8 cellular contexts compared by ENCODE assay signal in genomic region chr6:118580585-118581419, GRCh38. TPM values are rescaled to one million over a fixed set of nuclear protein-coding genes. Genes with fewer than 3 reads are reported as not detected.
DNase-seq lines count a peak whose midpoint lies in the region; ATAC-seq, FAIRE-seq and TF ChIP-seq lines count a peak whose summit lies in the region.

No MANE protein-coding gene starts in this region.

- no peak overlapping the region for H4K5ac ChIP-seq in H1 (ENCODE audit: insufficient read length, low read depth, low read length)

- no peak overlapping the region for H2BK12ac ChIP-seq in H1 (ENCODE audit: low read depth, low read length)

- FAIRE-seq in H1 (lab: Jason Lieb, UNC), result peak; percentile 100

- H3K4me2 ChIP-seq in SK-N-SH (no peak overlapping the region), H1 (ENCODE audit: insufficient read depth in 1 of 2, low read depth in 2 of 2, low read length in 2 of 2) (no peak overlapping the region)

- H2BK20ac ChIP-seq in H1 (ENCODE audit: low read length), result no peak overlapping the region

- H3K36me3 ChIP-seq in BJ (ENCODE audit: control insufficient read depth, insufficient read depth, low read length) (no peaks in the 10 kb centered on the region), SK-N-SH (replicated peaks in 1 of 2; ENCODE audit: control insufficient read depth in 1 of 2, insufficient read depth in 2 of 2, low read length in 1 of 2) (no peaks in the 10 kb centered on the region), H1 (ENCODE audit: control insufficient read depth in 2 of 4, insufficient read depth in 4 of 4, low read length in 3 of 4) (no peaks in the 10 kb centered on the region; a peak in 1 of 8 replicates)

- CTCF ChIA-PET in BJ (lab: Yijun Ruan, JAX), result interaction anchor here (0.6 to 4.5 kb wide), 21 partner anchors 10 to 618 kb away, joined by 3 to 75 read pairs (median 4); partner anchors contain the start of gene PLN
- CTCF ChIA-PET in SK-N-SH (lab: Yijun Ruan, JAX), result interaction anchor here (0.6 to 2.1 kb wide), 27 partner anchors 9 to 1132 kb away, joined by 3 to 38 read pairs (median 4); partner anchors contain the start of gene PLN
- CTCF ChIA-PET in H1 (lab: Charles Lee; ENCODE audit: partially characterized antibody), result interaction anchor here (0.7 to 4.1 kb wide), 52 partner anchors 9 to 742 kb away, joined by 3 to 48 read pairs (median 4); no protein-coding TSS in a partner anchor

- no peaks in the 10 kb centered on the region for H3K27me3 Mint-ChIP-seq in type B pancreatic cell

- H2BK5ac ChIP-seq in H1 (ENCODE audit: low read depth, low read length), result no peak overlapping the region

- 0 out of 2 replicates have a peak, but pooled peaks cover 7% of the 10 kb centered on the region for H3K9me3 ChIP-seq in SK-N-SH
- no peaks in the 10 kb centered on the region for H3K9me3 ChIP-seq in H1 (ENCODE audit: insufficient read depth in 2 of 2, low read depth in 1 of 2, low read length in 1 of 2)

- H3F3A ChIP-seq in SK-N-SH (replicated peaks; ENCODE audit: insufficient read depth), result no peaks in the 10 kb centered on the region

- no peak overlapping the region for H2BK120ac ChIP-seq in H1 (replicated peaks; ENCODE audit: low read depth, low read length)

- POLR2A ChIA-PET in BJ (lab: Charles Lee), result no interaction called here
- POLR2A ChIA-PET in SK-N-SH (lab: Yijun Ruan, JAX), result no interaction called here
- POLR2A ChIA-PET in H1 (lab: Charles Lee; ENCODE audit: partially characterized antibody), result interaction anchor here (0.9 kb wide), 1 partner anchor 16 kb away, joined by 4 read pairs; no protein-coding TSS in a partner anchor

- TF ChIP-seq EP300 in SK-N-SH (IDR thresholded peaks at IDR 0.05; ENCODE audit: borderline replicate concordance in 1 of 2, low read depth in 1 of 2, low read length in 1 of 2) (no peak), H1 (IDR thresholded peaks at IDR 0.05; ENCODE audit: borderline replicate concordance in 1 of 2, low read depth in 2 of 2, low read length in 2 of 2) (no peak)

- peak overlapping the region; percentile 45 for H3K27ac Mint-ChIP-seq in type B pancreatic cell

- H3K4me1 ChIP-seq in SK-N-SH (ENCODE audit: control insufficient read depth in 1 of 2, insufficient read depth in 2 of 2, low read depth in 1 of 2, low read length in 1 of 2), result no peaks in the 10 kb centered on the region
- peaks cover 0 to 10% (median 0%) of the 10 kb centered on the region in 4 experiments; a peak in 2 of 7 replicates for H3K4me1 ChIP-seq in H1 (replicated peaks in 1 of 4; ENCODE audit: control insufficient read depth in 3 of 4, insufficient read depth in 4 of 4, low read length in 3 of 4)

- no peak for TF ChIP-seq POLR2A in H1 (IDR thresholded peaks at IDR 0.05; ENCODE audit: control extremely low read depth in 1 of 2, low read depth in 2 of 2, low read length in 2 of 2)

- H3K4ac ChIP-seq in H1 (replicated peaks; ENCODE audit: insufficient read length, low read depth, low read length), result no peak overlapping the region

- TF ChIP-seq CTCF in BJ (IDR thresholded peaks at IDR 0.05; ENCODE audit: insufficient read depth, low read depth, low read length) (peak; percentile 61), SK-N-SH (IDR thresholded peaks at IDR 0.05) (peak; percentile 63), H1 (IDR thresholded peaks at IDR 0.05; ENCODE audit: control extremely low read depth in 1 of 3, insufficient read depth in 1 of 3, low read depth in 1 of 3, low read length in 3 of 3) (peak in 2 of 3 experiments; percentile 82 to 85; a peak in 3 of 4 replicates), type B pancreatic cell (conservative IDR thresholded peaks at IDR 0.05) (peak; percentile 86)

- H3K4me3 Mint-ChIP-seq in type B pancreatic cell, result peak overlapping the region; percentile 74

- H4K91ac ChIP-seq in H1 (replicated peaks; ENCODE audit: insufficient read length, low read length), result no peak overlapping the region

- no peak overlapping the region for H3K23ac ChIP-seq in H1 (ENCODE audit: insufficient read length)

- no peaks in the 10 kb centered on the region for H3K9me2 ChIP-seq in SK-N-SH

- H3K27me3 ChIP-seq in BJ (ENCODE audit: control insufficient read depth, insufficient read depth, low read length), result no peaks in the 10 kb centered on the region
- H3K27me3 ChIP-seq in SK-N-SH (ENCODE audit: insufficient read depth), result no peaks in the 10 kb centered on the region
- H3K27me3 ChIP-seq in H1 (replicated peaks in 1 of 4; ENCODE audit: control insufficient read depth in 3 of 4, extremely low read depth in 1 of 4, insufficient read depth in 3 of 4, low read length in 3 of 4), result no peaks in the 10 kb centered on the region

- H2AK5ac ChIP-seq in H1 (ENCODE audit: low read depth, low read length), result no peak overlapping the region

- no peak overlapping the region for H3K56ac ChIP-seq in H1 (replicated peaks; ENCODE audit: insufficient read length, low read depth, low read length)

- H4K20me1 ChIP-seq in SK-N-SH (ENCODE audit: insufficient read depth) (no peaks in the 10 kb centered on the region), H1 (replicated peaks in 1 of 2; ENCODE audit: control insufficient read depth in 1 of 2, insufficient read depth in 2 of 2, low read length in 2 of 2) (peaks cover 0 to 2% of the 10 kb centered on the region in 2 experiments)

- H3K9ac ChIP-seq in SK-N-SH (no peak overlapping the region), H1 (replicated peaks in 1 of 4; ENCODE audit: extremely low read depth in 1 of 4, low read depth in 3 of 4, low read length in 3 of 4) (no peak overlapping the region)

- H3K4me3 ChIP-seq in BJ (ENCODE audit: low read depth, low read length) (no peak overlapping the region), SK-N-SH (ENCODE audit: low read depth in 2 of 2, low read length in 1 of 2) (peak overlapping the region in 1 of 2 experiments; percentile 38; a peak in 1 of 4 replicates), H1 (ENCODE audit: extremely low read depth in 1 of 4, insufficient read depth in 2 of 4, low read depth in 3 of 4, low read length in 4 of 4) (no peak overlapping the region)

- peaks cover 7% of the 10 kb centered on the region for H3K4me1 Mint-ChIP-seq in type B pancreatic cell (ENCODE audit: unreplicated experiment)

- peak; percentile 76 for ATAC-seq in GM18907 (IDR thresholded peaks at IDR 0.05; ENCODE audit: unreplicated experiment)

- no peak for DNase-seq in BJ (ENCODE audit: low read depth)
- peak; percentile 66 for DNase-seq in LoVo (ENCODE audit: low spot score)
- DNase-seq in SK-N-SH, result peak; percentile 49
- peak in 1 of 2 experiments; percentile 15 for DNase-seq in H1 (ENCODE audit: low read depth in 1 of 2, low spot score in 2 of 2)
- peak; percentile 79 to 82 for DNase-seq in lung microvascular endothelial cell (ENCODE audit: low read depth in 2 of 2)
- DNase-seq in type B pancreatic cell (ENCODE audit: extremely low spot score, unreplicated experiment), result no peak
- no peak for DNase-seq in NCI-H345 treated with DMSO at 0.1 percent for 48 hours (lab: John Stamatoyannopoulos, UW; ENCODE audit: unreplicated experiment)

- H3K27ac ChIP-seq in SK-N-SH (ENCODE audit: low read depth in 2 of 2, low read length in 1 of 2) (no peak overlapping the region), H1 (ENCODE audit: low read depth, low read length) (no peak overlapping the region; the same call in 1 of the 2 replicates)

- H2AFZ ChIP-seq in SK-N-SH (ENCODE audit: low read depth) (no peak overlapping the region), H1 (ENCODE audit: low read length) (no peak overlapping the region)

- peak; percentile 80 for TF ChIP-seq RAD21 in SK-N-SH (IDR thresholded peaks at IDR 0.05; ENCODE audit: low read length)
- TF ChIP-seq RAD21 in H1 (IDR thresholded peaks at IDR 0.05 in 1 of 2, conservative IDR thresholded peaks at IDR 0.05 in 1 of 2; ENCODE audit: low read depth in 2 of 2, low read length in 2 of 2), result peak; percentile 95 to 96

- H3K18ac ChIP-seq in H1 (ENCODE audit: extremely low read depth, low read length), result no peak overlapping the region

- H4K8ac ChIP-seq in H1 (ENCODE audit: extremely low read depth, insufficient read depth, low read length), result no peak overlapping the region

- H3K79me2 ChIP-seq in SK-N-SH (ENCODE audit: insufficient read depth) (no peaks in the 10 kb centered on the region), H1 (ENCODE audit: control insufficient read depth in 1 of 2, insufficient read depth in 2 of 2, low read length in 2 of 2) (0 out of 4 replicates have a peak, but pooled peaks cover 0 to 3% of the 10 kb centered on the region in 2 experiments)

- WGBS in SK-N-SH (ENCODE audit: low lambda C conversion rate), result 63% methylated on average over 5 of the region's 10 CpGs
- WGBS in H1 (ENCODE audit: extremely low coverage in 1 of 2, insufficient coverage in 1 of 2, insufficient read length in 1 of 2, insufficient replicate concordance in 2 of 2, low coverage in 1 of 2, low lambda C conversion rate in 2 of 2, missing lambda C conversion rate in 1 of 2), 2 experiments, result 61% methylated on average over 10 of the region's 10 CpGs; no CpG with 5 or more reads in 1 of the 2 experiments

- H2BK15ac ChIP-seq in H1 (ENCODE audit: low read length), result no peak overlapping the region

- H3K9me3 Mint-ChIP-seq in type B pancreatic cell, result peaks cover 20% of the 10 kb centered on the region

- no peaks in the 10 kb centered on the region for H3K23me2 ChIP-seq in H1 (ENCODE audit: low read depth, low read length)

- H3K14ac ChIP-seq in H1 (ENCODE audit: insufficient read length), result no peak overlapping the region

- H3K36me3 Mint-ChIP-seq in type B pancreatic cell, result peaks cover 19% of the 10 kb centered on the region

- no peaks in the 10 kb centered on the region for H3K79me1 ChIP-seq in H1 (ENCODE audit: low read depth, low read length)

TF ChIP-seq in H1, 55 proteins besides CTCF, POLR2A, EP300 and RAD21 (continues in another document):
- TF ChIP-seq CEBPB (IDR thresholded peaks at IDR 0.05; ENCODE audit: low read depth, low read length), result peak; percentile 55; the same call in 1 of the 2 replicates

RNA-seq across cellular contexts. Expression of gene PLN, which starts 32.7 kb away (rescaled TPM):
- polyA plus RNA-seq in BJ (2011; rRNA removed), result 0.05 and 0.10 TPM in 2 replicates
- polyA minus RNA-seq in BJ (2011; rRNA and poly(A)+ RNA removed), result not detected in 2 replicates
- 0.05 TPM in 1 of 2 replicates, not detected in the other for polyA plus RNA-seq in SK-N-SH (2012; rRNA removed)
- 0.03 TPM in 2 replicates for polyA plus RNA-seq in SK-N-SH (2012; cell fraction: cytosol; rRNA removed)
- not detected in 2 replicates for polyA plus RNA-seq in SK-N-SH (2012; cell fraction: nucleus; rRNA removed)
- not detected in 2 replicates for total RNA-seq in H1 (2021; fragmentation: NEBNext Ultra II Directional; extraction: Animal tissue kit (Norgen Biotek cat#: 25700))
- 0.03 TPM in 1 of 2 replicates, not detected in the other for polyA plus RNA-seq in H1 (2011; rRNA removed)
- polyA plus RNA-seq in H1 (2011; cell fraction: cytosol; rRNA removed), result not detected
- polyA plus RNA-seq in H1 (2011; cell fraction: nucleus; rRNA removed), result not detected
- not detected in 4 replicates for polyA plus RNA-seq in H1 (2012, experiment 1 of 2)
- not detected for polyA plus RNA-seq in H1 (2012, experiment 2 of 2)
- polyA plus RNA-seq in H1 (2013, experiment 1 of 2), result not detected
- polyA plus RNA-seq in H1 (2013, experiment 2 of 2), result not detected
- not detected in 2 replicates for polyA minus RNA-seq in H1 (2011; rRNA and poly(A)+ RNA removed)
- not detected for polyA minus RNA-seq in H1 (2011; cell fraction: cytosol; rRNA and poly(A)+ RNA removed)
- polyA minus RNA-seq in H1 (2011; cell fraction: nucleus; rRNA and poly(A)+ RNA removed), result 0.40 TPM
- total RNA-seq in lung microvascular endothelial cell, result under 0.01 TPM in 1 of 2 replicates, not detected in the other
- 0.24 and 0.45 TPM in 2 replicates for total RNA-seq in type B pancreatic cell (ENCODE audit: low replicate concordance)

Comparison
In these comparisons a context has a peak if more than half of its experiments do, and no peak if none do; other contexts are left out.
1. DNase-seq: peak in LoVo (single experiment), SK-N-SH (single experiment) and lung microvascular endothelial cell (2 of 2); none in BJ (single experiment), type B pancreatic cell (single experiment) and NCI-H345 treated with DMSO at 0.1 percent for 48 hours (single experiment).
2. Peak in every context shown above with its lines, with median percentiles within 50 percentile points of each other: CTCF ChIP-seq.